In the genomic region with DNA sequence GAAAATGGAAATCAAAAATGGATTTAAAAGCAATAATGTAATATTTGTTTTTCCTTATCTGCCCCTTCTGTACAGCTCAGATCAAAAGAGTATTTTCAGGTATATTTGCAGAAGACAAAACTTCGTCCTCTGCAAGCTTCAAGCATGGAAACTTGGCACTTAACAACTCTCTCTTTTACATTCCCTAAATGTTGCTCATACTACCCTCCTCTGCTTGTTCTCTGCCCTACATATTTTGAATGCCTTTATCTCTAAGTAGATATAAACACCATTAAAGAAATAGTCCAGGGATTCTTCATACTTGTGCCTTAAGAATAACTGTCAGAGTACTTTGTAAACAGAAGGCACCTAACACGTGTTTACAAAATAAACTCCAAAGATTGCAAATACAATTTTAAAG, we compare ENCODE assay signal across 16 cellular contexts. TPM values are rescaled to one million over a fixed set of nuclear protein-coding genes. Genes with fewer than 3 reads are reported as not detected.
DNase-seq lines count a peak whose midpoint lies in the region; ATAC-seq, FAIRE-seq and TF ChIP-seq lines count a peak whose summit lies in the region.
"Had no signal": no experiment of that assay in that cellular context is flagged by ENCODE, and none has a peak within 500 bp of the region (broad histone marks: within the 10 kb centered on the region; RNA-seq: fewer than 3 reads in every experiment).

No MANE protein-coding gene starts in this region.

- H3K4me1 ChIP-seq in CD4-positive, alpha-beta memory T cell (ENCODE audit: insufficient read depth, low read length): no peaks in the 10 kb centered on the region
- H3K4me1 ChIP-seq: HAP-1 had no signal

- no peaks in the 10 kb centered on the region for H3K36me3 Mint-ChIP-seq in CD4-positive, alpha-beta memory T cell

- H3K4me3 ChIP-seq in brain microvascular endothelial cell (ENCODE audit: low read depth, low read length) (no peak overlapping the region), skeletal muscle cell (ENCODE audit: low read depth, low read length) (no peak overlapping the region)
- H3K4me3 ChIP-seq in CD4-positive, alpha-beta memory T cell (ENCODE audit: low read length in 2 of 2): no peak overlapping the region
- H3K4me3 ChIP-seq: GM12878, HAP-1, K562 had no signal

- H3K27ac Mint-ChIP-seq in CD4-positive, alpha-beta memory T cell: no peak overlapping the region
- H3K27ac Mint-ChIP-seq: activated naive CD4-positive, alpha-beta T cell treated with anti-CD3 and anti-CD28 coated beads, Interleukin-2, amount 50 U/mL, for 24 hours; nephron; T-helper 17 cell had no signal

- no peak overlapping the region for H3K4me3 Mint-ChIP-seq in CD4-positive, alpha-beta memory T cell
- H3K4me3 Mint-ChIP-seq: activated naive CD4-positive, alpha-beta T cell treated with anti-CD3 and anti-CD28 coated beads, Interleukin-2, amount 50 U/mL, for 24 hours; nephron; T-helper 17 cell had no signal

- no peak for DNase-seq in H54 (ENCODE audit: insufficient read length, low spot score)
- peak; percentile 47 for DNase-seq in brain microvascular endothelial cell
- DNase-seq in left ventricle myocardium superior: no peak
- DNase-seq in skeletal muscle cell (ENCODE audit: low read depth): peak; percentile 45
- no peak for DNase-seq in NK-92 (lab: John Stamatoyannopoulos, UW; ENCODE audit: unreplicated experiment)
- no peak for DNase-seq in CD4-positive, alpha-beta memory T cell
- no peak for DNase-seq in DMS 273 treated with DMSO at 0.1 percent for 48 hours (lab: John Stamatoyannopoulos, UW)
- DNase-seq: activated CD8-positive, alpha-beta memory T cell treated with anti-CD3 and anti-CD28 coated beads for 24 hours; NCI-H2029 treated with DMSO at 0.1 percent for 48 hours; T-helper 17 cell had no signal

- H3K9me3 ChIP-seq in CD4-positive, alpha-beta memory T cell (ENCODE audit: control insufficient read depth in 1 of 2, low read length in 2 of 2): no peaks in the 10 kb centered on the region
- H3K9me3 ChIP-seq: HAP-1 had no signal

- no peak overlapping the region for H3K27ac ChIP-seq in brain microvascular endothelial cell
- H3K27ac ChIP-seq in CD4-positive, alpha-beta memory T cell (ENCODE audit: low read depth, low read length): no peak overlapping the region

- CTCF ChIA-PET in CD4-positive, alpha-beta memory T cell (lab: Charles Lee; ENCODE audit: partially characterized antibody): no interaction called here

- H3K27me3 Mint-ChIP-seq in CD4-positive, alpha-beta memory T cell: peaks cover 10 to 38% of the 10 kb centered on the region in 2 donors

- in situ Hi-C loops in brain microvascular endothelial cell (cut with HindIII; ENCODE audit: low pct_ligation_motif_present, low sequenced_read_pairs): no loop called here

- H3K9me3 Mint-ChIP-seq in CD4-positive, alpha-beta memory T cell: peaks cover 0 to 8% (median 4%) of the 10 kb centered on the region in 8 donors
- H3K9me3 Mint-ChIP-seq: activated naive CD4-positive, alpha-beta T cell treated with anti-CD3 and anti-CD28 coated beads, Interleukin-2, amount 50 U/mL, for 24 hours had no signal

- no peaks in the 10 kb centered on the region for H3K36me3 ChIP-seq in brain microvascular endothelial cell (replicated peaks)
- H3K36me3 ChIP-seq in CD4-positive, alpha-beta memory T cell (ENCODE audit: insufficient read depth, low read length): no peaks in the 10 kb centered on the region
- H3K36me3 ChIP-seq: HAP-1 had no signal

- peak; percentile 100 for FAIRE-seq in H54 (lab: Jason Lieb, UNC)
- FAIRE-seq: GM12878, K562 had no signal

- no peak for TF ChIP-seq CTCF in brain microvascular endothelial cell (IDR thresholded peaks at IDR 0.05; ENCODE audit: low read depth, low read length, missing control alignments)

- POLR2A ChIA-PET in CD4-positive, alpha-beta memory T cell (lab: Charles Lee; ENCODE audit: partially characterized antibody): no interaction called here

- peak; percentile 81 for ATAC-seq in left ventricle myocardium superior
- ATAC-seq in HG03460 (IDR thresholded peaks at IDR 0.05; ENCODE audit: unreplicated experiment): no peak
- ATAC-seq: GM12878, K562, T-helper 17 cell had no signal

- TF ChIP-seq POLR2A in H54 (IDR thresholded peaks at IDR 0.05; ENCODE audit: low read depth, low read length): no peak

- intact Hi-C loops in left ventricle myocardium superior (cut with micrococcal nuclease): no loop called here
- intact Hi-C loops in CD4-positive, alpha-beta memory T cell (cut with micrococcal nuclease): no loop called here

- H3K4me1 Mint-ChIP-seq in CD4-positive, alpha-beta memory T cell: no peaks in the 10 kb centered on the region
- H3K4me1 Mint-ChIP-seq: activated naive CD4-positive, alpha-beta T cell treated with anti-CD3 and anti-CD28 coated beads, Interleukin-2, amount 50 U/mL, for 24 hours; nephron; T-helper 17 cell had no signal

- H3K27me3 ChIP-seq in brain microvascular endothelial cell (replicated peaks): no peaks in the 10 kb centered on the region
- H3K27me3 ChIP-seq in CD4-positive, alpha-beta memory T cell (ENCODE audit: insufficient read depth, low read length): no peaks in the 10 kb centered on the region

RNA-seq across cellular contexts. Expression of gene SMC2, which starts 19.2 kb away (rescaled TPM):
- total RNA-seq in left ventricle myocardium superior: 10.0 TPM
- total RNA-seq in CD4-positive, alpha-beta memory T cell: 10 to 100 TPM in 1 of 2 experiments, 1 to 10 TPM in 1; 9.7 to 10.4 TPM
- polyA plus RNA-seq in CD4-positive, alpha-beta memory T cell: 10 to 100 TPM in 1 of 2 donors, 1 to 10 TPM in 1; 3.5 to 10.1 TPM

Comparison
In these comparisons a context has a peak if more than half of its experiments do, and no peak if none do; other contexts are left out.
1. DNase-seq: peak in brain microvascular endothelial cell (single experiment) and skeletal muscle cell (single experiment); none in H54 (single experiment), left ventricle myocardium superior (single experiment), NK-92 (single experiment), CD4-positive, alpha-beta memory T cell (0 of 5) and DMS 273 treated with DMSO at 0.1 percent for 48 hours (single experiment).